In genomic region chr1:92784639-92785500, GRCh38 we compare ENCODE assay signal across 1 cellular context.
TF ChIP-seq lines count a peak whose summit lies in the region.

TSS of gene EVI5 (minus strand) at chr1:92785108. CDS start at chr1:92736546, 48,562 bp downstream.

TF ChIP-seq in HepG2, 621 proteins besides CTCF, POLR2A, EP300 and RAD21 (continued from another document and continues in another):
- TF ChIP-seq SKIL (CRISPR knock-in tag; IDR thresholded peaks at IDR 0.05; ENCODE audit: borderline replicate concordance) = no peak; the same call in 1 of the 2 replicates
- TF ChIP-seq ATM (IDR thresholded peaks at IDR 0.05; ENCODE audit: borderline replicate concordance) = no peak
- no peak for TF ChIP-seq MBD4 (IDR thresholded peaks at IDR 0.05; ENCODE audit: borderline replicate concordance, low read length)
- TF ChIP-seq SETDB1 (CRISPR knock-in tag; IDR thresholded peaks at IDR 0.05; ENCODE audit: borderline replicate concordance) = peak; percentile 93
- TF ChIP-seq ELF3 (CRISPR knock-in tag; IDR thresholded peaks at IDR 0.05) = peak; percentile 43
- TF ChIP-seq RXRB (CRISPR knock-in tag; IDR thresholded peaks at IDR 0.05; ENCODE audit: borderline replicate concordance) = peak; percentile 82
- TF ChIP-seq ZNF546 (CRISPR knock-in tag; conservative IDR thresholded peaks at IDR 0.05) = peak; percentile 97
- TF ChIP-seq SYNCRIP (IDR thresholded peaks at IDR 0.05; ENCODE audit: insufficient read depth, low read depth, low read length) = no peak
- no peak for TF ChIP-seq FOXK2 (IDR thresholded peaks at IDR 0.05)
- peak; percentile 98; the same call in 1 of the 2 replicates for TF ChIP-seq ZBTB4 (CRISPR knock-in tag; IDR thresholded peaks at IDR 0.05; ENCODE audit: borderline replicate concordance)
- TF ChIP-seq ZNF572 (CRISPR knock-in tag; IDR thresholded peaks at IDR 0.05) = peak; percentile 40; the same call in 1 of the 2 replicates
- peak; percentile 43; the same call in 1 of the 2 replicates for TF ChIP-seq TARDBP (CRISPR knock-in tag; IDR thresholded peaks at IDR 0.05)
- TF ChIP-seq ATF2 (CRISPR knock-in tag; IDR thresholded peaks at IDR 0.05) = peak; percentile 65
- TF ChIP-seq PREB (CRISPR knock-in tag; IDR thresholded peaks at IDR 0.05) = peak; percentile 96; the same call in 1 of the 2 replicates
- peak; percentile 99 for TF ChIP-seq ZNF878 (CRISPR knock-in tag; IDR thresholded peaks at IDR 0.05)
- TF ChIP-seq NFE2L1 (CRISPR knock-in tag; IDR thresholded peaks at IDR 0.05; ENCODE audit: borderline replicate concordance) = no peak; the same call in 1 of the 2 replicates
- TF ChIP-seq MIXL1 (CRISPR knock-in tag; IDR thresholded peaks at IDR 0.05) = peak; percentile 78; the same call in 1 of the 2 replicates
- peak; percentile 67 for TF ChIP-seq NFYB (CRISPR knock-in tag; IDR thresholded peaks at IDR 0.05)
- TF ChIP-seq FOXO1 (CRISPR knock-in tag; IDR thresholded peaks at IDR 0.05) = peak; percentile 56
- peak; percentile 95 for TF ChIP-seq TFDP2 (CRISPR knock-in tag; IDR thresholded peaks at IDR 0.05)
- peak; percentile 96; the same call in 1 of the 2 replicates for TF ChIP-seq NFATC3 (CRISPR knock-in tag; IDR thresholded peaks at IDR 0.05)
- TF ChIP-seq E2F1 (CRISPR knock-in tag; IDR thresholded peaks at IDR 0.05) = peak; percentile 83
- TF ChIP-seq HDAC1 (CRISPR knock-in tag; IDR thresholded peaks at IDR 0.05) = peak; percentile 79
- no peak for TF ChIP-seq KAT2B (IDR thresholded peaks at IDR 0.05; ENCODE audit: borderline replicate concordance, low read depth, low read length)
- TF ChIP-seq MXD4 (CRISPR knock-in tag; IDR thresholded peaks at IDR 0.05) = peak; percentile 95
- peak; percentile 5; the same call in 1 of the 2 replicates for TF ChIP-seq MIER3 (CRISPR knock-in tag; IDR thresholded peaks at IDR 0.05; ENCODE audit: borderline replicate concordance)
- TF ChIP-seq KDM6A (CRISPR knock-in tag; IDR thresholded peaks at IDR 0.05; ENCODE audit: low read depth) = 0 out of 2 replicates have a peak, but pooled peaks have one; percentile 45
- TF ChIP-seq IRX3 (CRISPR knock-in tag; IDR thresholded peaks at IDR 0.05; ENCODE audit: borderline replicate concordance, low read depth) = peak; percentile 99
- TF ChIP-seq ASH2L (IDR thresholded peaks at IDR 0.05; ENCODE audit: insufficient read length, low read depth, low read length) = peak; percentile 94
- TF ChIP-seq ZMAT3 (CRISPR knock-in tag; conservative IDR thresholded peaks at IDR 0.05) = peak; percentile 99
- TF ChIP-seq PPARG (CRISPR knock-in tag; conservative IDR thresholded peaks at IDR 0.05) = peak; percentile 72
- no peak for TF ChIP-seq NR3C1 (CRISPR knock-in tag; IDR thresholded peaks at IDR 0.05)
- TF ChIP-seq DMTF1 (CRISPR knock-in tag; IDR thresholded peaks at IDR 0.05) = peak; percentile 93
- TF ChIP-seq EEA1 (CRISPR knock-in tag; IDR thresholded peaks at IDR 0.05; ENCODE audit: borderline replicate concordance) = peak; percentile 93; the same call in 1 of the 2 replicates
- no peak; the same call in 1 of the 2 replicates for TF ChIP-seq RFX1 (IDR thresholded peaks at IDR 0.05)
- TF ChIP-seq SPEN (CRISPR knock-in tag; IDR thresholded peaks at IDR 0.05; ENCODE audit: low read depth) = peak; percentile 94
- peak; percentile 99 for TF ChIP-seq ZNF557 (CRISPR knock-in tag; IDR thresholded peaks at IDR 0.05)
- TF ChIP-seq TERF1 (CRISPR knock-in tag; IDR thresholded peaks at IDR 0.05) = peak; percentile 94
- 0 out of 2 replicates have a peak, but pooled peaks have one; percentile 44 for TF ChIP-seq ZNF101 (CRISPR knock-in tag; IDR thresholded peaks at IDR 0.05; ENCODE audit: borderline replicate concordance, low read depth)
- no peak for TF ChIP-seq MED8 (CRISPR knock-in tag; IDR thresholded peaks at IDR 0.05; ENCODE audit: insufficient replicate concordance)
- peak; percentile 55; the same call in 1 of the 2 replicates for TF ChIP-seq ZNF784 (CRISPR knock-in tag; IDR thresholded peaks at IDR 0.05; ENCODE audit: borderline replicate concordance)
- TF ChIP-seq CREM (IDR thresholded peaks at IDR 0.05) = no peak; the same call in 1 of the 2 replicates
- no peak for TF ChIP-seq CREM (CRISPR knock-in tag; IDR thresholded peaks at IDR 0.05)
- TF ChIP-seq ZSCAN22 (CRISPR knock-in tag; IDR thresholded peaks at IDR 0.05) = peak; percentile 79
- TF ChIP-seq ZMYM2 (CRISPR knock-in tag; IDR thresholded peaks at IDR 0.05) = peak; percentile 88
- peak; percentile 54; the same call in 1 of the 2 replicates for TF ChIP-seq ZNF362 (CRISPR knock-in tag; IDR thresholded peaks at IDR 0.05; ENCODE audit: borderline replicate concordance)
- peak; percentile 85; the same call in 1 of the 2 replicates for TF ChIP-seq ZNF337 (CRISPR knock-in tag; IDR thresholded peaks at IDR 0.05; ENCODE audit: borderline replicate concordance, low read depth)
- peak; percentile 74; the same call in 1 of the 2 replicates for TF ChIP-seq ZNF414 (CRISPR knock-in tag; IDR thresholded peaks at IDR 0.05)
